In genomic region chr7:6926193-6927174, GRCh38 we compare ENCODE assay signal across 7 cellular contexts.
DNase-seq lines count a peak whose midpoint lies in the region; ATAC-seq and TF ChIP-seq lines count a peak whose summit lies in the region.
"Not testable (repeated sequence)": the region's sequence is repeated elsewhere in the genome, so short reads cannot be mapped to it uniquely, and the experiment has no call there.

No MANE protein-coding gene starts in this region.

- TF ChIP-seq CTCF in GM06990 (IDR thresholded peaks at IDR 0.05; ENCODE audit: insufficient read depth, low read length, poor library complexity, severe bottlenecking); colonic mucosa (IDR thresholded peaks at IDR 0.05); mucosa of descending colon (IDR thresholded peaks at IDR 0.05): not testable (repeated sequence)

- ATAC-seq in activated T-cell treated with anti-CD3 and anti-CD28 coated beads, Interleukin-2, amount 50 U/mL, for 72 hours (replicated peaks in 1 of 2); stimulated activated naive CD8-positive, alpha-beta T cell treated with anti-CD3 and anti-CD28 coated beads, Interleukin-15, amount 100 ng/mL, for 72 hours: not testable (repeated sequence)
- ATAC-seq in mucosa of descending colon, result peak; percentile 51

- not testable (repeated sequence) for H3K27me3 Mint-ChIP-seq in activated T-cell treated with anti-CD3 and anti-CD28 coated beads, Interleukin-2, amount 50 U/mL, for 72 hours (ENCODE audit: low read depth); stimulated activated naive CD8-positive, alpha-beta T cell treated with anti-CD3 and anti-CD28 coated beads, Interleukin-15, amount 100 ng/mL, for 72 hours

- H3K9me3 Mint-ChIP-seq in activated T-cell treated with anti-CD3 and anti-CD28 coated beads, Interleukin-2, amount 50 U/mL, for 72 hours; stimulated activated naive CD8-positive, alpha-beta T cell treated with anti-CD3 and anti-CD28 coated beads, Interleukin-15, amount 100 ng/mL, for 72 hours: not testable (repeated sequence)

- H3K36me3 Mint-ChIP-seq in activated T-cell treated with anti-CD3 and anti-CD28 coated beads, Interleukin-2, amount 50 U/mL, for 72 hours (ENCODE audit: insufficient read depth in 2 of 2), result not testable (repeated sequence)

- not testable (repeated sequence) for H3K27me3 ChIP-seq in GM06990 (replicated peaks; ENCODE audit: control insufficient read depth, insufficient read depth, low read length); colonic mucosa

- not testable (repeated sequence) for H3K4me3 ChIP-seq in GM06990 (replicated peaks; ENCODE audit: low read depth, low read length); colonic mucosa; mucosa of descending colon

- not testable (repeated sequence) for H3K9me3 ChIP-seq in KOPT-K1 (ENCODE audit: insufficient read depth, low read length, poor library complexity, severe bottlenecking); colonic mucosa; mucosa of descending colon

- H3K4me1 Mint-ChIP-seq in activated T-cell treated with anti-CD3 and anti-CD28 coated beads, Interleukin-2, amount 50 U/mL, for 72 hours (ENCODE audit: low read depth), result peaks cover 14% of the 10 kb centered on the region
- H3K4me1 Mint-ChIP-seq in stimulated activated naive CD8-positive, alpha-beta T cell treated with anti-CD3 and anti-CD28 coated beads, Interleukin-15, amount 100 ng/mL, for 72 hours, result peaks cover 24% of the 10 kb centered on the region

- H3K4me1 ChIP-seq in colonic mucosa; mucosa of descending colon (ENCODE audit: low read depth): not testable (repeated sequence)

- intact Hi-C loops in colonic mucosa (cut with DNase I); mucosa of descending colon (cut with DNase I, micrococcal nuclease): not testable (repeated sequence)

- DNase-seq in GM06990 (ENCODE audit: extremely low read depth, insufficient read length), result peak; percentile 24
- peak; percentile 37 for DNase-seq in OCI-M1 (lab: John Stamatoyannopoulos, UW)
- DNase-seq in activated T-cell treated with anti-CD3 and anti-CD28 coated beads, Interleukin-2, amount 50 U/mL, for 72 hours, result peak; percentile 17 to 25
- peak; percentile 76 for DNase-seq in colonic mucosa
- peak; percentile 88 to 90 (median 90) for DNase-seq in mucosa of descending colon
- DNase-seq in stimulated activated naive CD8-positive, alpha-beta T cell treated with anti-CD3 and anti-CD28 coated beads, Interleukin-15, amount 100 ng/mL, for 72 hours, result peak in 1 of 2 donors; percentile 44

- not testable (repeated sequence) for H3K36me3 ChIP-seq in GM06990 (ENCODE audit: control insufficient read depth, insufficient read depth, low read length); KOPT-K1 (ENCODE audit: insufficient read depth, low read length); colonic mucosa; mucosa of descending colon (ENCODE audit: low read depth)

- not testable (repeated sequence) for H3K9ac ChIP-seq in colonic mucosa (ENCODE audit: low read depth in 2 of 2, low read length in 2 of 2)

- not testable (repeated sequence) for H3K27ac Mint-ChIP-seq in activated T-cell treated with anti-CD3 and anti-CD28 coated beads, Interleukin-2, amount 50 U/mL, for 72 hours
- peak overlapping the region; percentile 19 to 57 for H3K27ac Mint-ChIP-seq in stimulated activated naive CD8-positive, alpha-beta T cell treated with anti-CD3 and anti-CD28 coated beads, Interleukin-15, amount 100 ng/mL, for 72 hours

- peak overlapping the region; percentile 9 for H3K27ac ChIP-seq in KOPT-K1 (ENCODE audit: low read depth, low read length, poor library complexity, severe bottlenecking)
- H3K27ac ChIP-seq in colonic mucosa, result not testable (repeated sequence)

- peak overlapping the region in 1 of 2 donors; percentile 57 for H3K4me3 Mint-ChIP-seq in activated T-cell treated with anti-CD3 and anti-CD28 coated beads, Interleukin-2, amount 50 U/mL, for 72 hours
- H3K4me3 Mint-ChIP-seq in stimulated activated naive CD8-positive, alpha-beta T cell treated with anti-CD3 and anti-CD28 coated beads, Interleukin-15, amount 100 ng/mL, for 72 hours, result not testable (repeated sequence)
